ENCODE assay signal across 8 cellular contexts in genomic region chr4:18020671-18021469, GRCh38. TPM values are rescaled to one million over a fixed set of nuclear protein-coding genes. Genes with fewer than 3 reads are reported as not detected.
A peak's percentile ranks its signal among the peaks of the same experiment; 100 is the strongest.
DNase-seq lines count a peak whose midpoint lies in the region; ATAC-seq and TF ChIP-seq lines count a peak whose summit lies in the region.

No MANE protein-coding gene starts in this region.

- intact Hi-C loops in activated CD4-positive, alpha-beta memory T cell treated with anti-CD3 and anti-CD28 coated beads for 36 hours (cut with micrococcal nuclease): loop anchor here (5.0 kb wide), 1 partner anchor 684 kb away; no protein-coding TSS in a partner anchor
- intact Hi-C loops in lower leg skin (cut with DNase I; ENCODE audit: low total_unique reads): no loop called here

- peaks cover 6% of the 10 kb centered on the region for H3K27me3 ChIP-seq in BJ (ENCODE audit: control insufficient read depth, insufficient read depth, low read length)
- H3K27me3 ChIP-seq in ectodermal cell (ENCODE audit: control insufficient read depth, insufficient read depth, low read length, poor library complexity, severe bottlenecking): peaks cover 21% of the 10 kb centered on the region

- POLR2A ChIA-PET in BJ (lab: Charles Lee): no interaction called here
- POLR2A ChIA-PET in activated CD4-positive, alpha-beta memory T cell treated with anti-CD3 and anti-CD28 coated beads for 36 hours (lab: Charles Lee): no interaction called here

- CTCF ChIA-PET in BJ (lab: Yijun Ruan, JAX): interaction anchor here (0.9 to 1.3 kb wide), 2 partner anchors 22 to 204 kb away, joined by 3 to 5 read pairs; no protein-coding TSS in a partner anchor
- CTCF ChIA-PET in activated CD4-positive, alpha-beta memory T cell treated with anti-CD3 and anti-CD28 coated beads for 36 hours (lab: Charles Lee): interaction anchor here (2.3 kb wide), 1 partner anchor 204 kb away, joined by 10 read pairs; no protein-coding TSS in a partner anchor

- 0% methylated on average over 90 of the region's 90 CpGs for WGBS in ectodermal cell, 2 experiments
- WGBS in lower leg skin, 2 donors: 0 to 1% methylated on average over 24 to 25 of the region's 90 CpGs

- H3K36me3 ChIP-seq in BJ (ENCODE audit: control insufficient read depth, insufficient read depth, low read length): no peaks in the 10 kb centered on the region
- H3K36me3 ChIP-seq in ectodermal cell (ENCODE audit: control insufficient read depth, insufficient read depth, low read length): no peaks in the 10 kb centered on the region

- ATAC-seq in GM19328 (IDR thresholded peaks at IDR 0.05; ENCODE audit: unreplicated experiment): peak; percentile 8
- peak; percentile 12 for ATAC-seq in HG03442 (IDR thresholded peaks at IDR 0.05; ENCODE audit: unreplicated experiment)

- peak overlapping the region; percentile 93 for H3K4me3 ChIP-seq in BJ (ENCODE audit: low read depth, low read length)
- peak overlapping the region; percentile 86 for H3K4me3 ChIP-seq in ectodermal cell (ENCODE audit: insufficient read depth, low read depth, low read length)
- peak overlapping the region; percentile 88 for H3K4me3 ChIP-seq in lower leg skin (ENCODE audit: low read depth, poor library complexity, severe bottlenecking)

- TF ChIP-seq POLR2A in lower leg skin (IDR thresholded peaks at IDR 0.05): no peak

- H3K36me3 Mint-ChIP-seq in activated CD4-positive, alpha-beta memory T cell treated with anti-CD3 and anti-CD28 coated beads for 36 hours: no peaks in the 10 kb centered on the region

- H3K27me3 Mint-ChIP-seq in activated CD4-positive, alpha-beta memory T cell treated with anti-CD3 and anti-CD28 coated beads for 36 hours: peaks cover 32% of the 10 kb centered on the region

- H3K9me3 ChIP-seq in ectodermal cell (ENCODE audit: control insufficient read depth, low read length): no peaks in the 10 kb centered on the region

- DNase-seq in BJ (ENCODE audit: low read depth) (peak; percentile 33), NCI-H526 (lab: John Stamatoyannopoulos, UW) (peak; percentile 79 to 84), lower leg skin (ENCODE audit: low spot score in 2 of 2) (peak; percentile 58 to 92)
- DNase-seq in activated CD4-positive, alpha-beta memory T cell treated with anti-CD3 and anti-CD28 coated beads for 36 hours: peak; percentile 57
- peak; percentile 3 to 21 for DNase-seq in stimulated activated CD4-positive, alpha-beta T cell treated with anti-CD3 and anti-CD28 coated beads, Interleukin-4, amount 100 ng/mL, for 48 hours (ENCODE audit: low read depth in 2 of 2)

- H3K4me1 ChIP-seq in ectodermal cell (ENCODE audit: control insufficient read depth, insufficient read depth, low read length): peaks cover 13% of the 10 kb centered on the region

- H3K27ac ChIP-seq in ectodermal cell (ENCODE audit: insufficient read depth, low read depth, low read length, poor library complexity, severe bottlenecking): peak overlapping the region; percentile 96

- 0 out of 2 replicates have a peak, but pooled peaks have one; percentile 1 for TF ChIP-seq CTCF in BJ (IDR thresholded peaks at IDR 0.05; ENCODE audit: insufficient read depth, low read depth, low read length)
- TF ChIP-seq CTCF in lower leg skin (IDR thresholded peaks at IDR 0.05): no peak

- no peaks in the 10 kb centered on the region for H3K9me3 Mint-ChIP-seq in activated CD4-positive, alpha-beta memory T cell treated with anti-CD3 and anti-CD28 coated beads for 36 hours

- peak overlapping the region; percentile 91 for H3K4me3 Mint-ChIP-seq in activated CD4-positive, alpha-beta memory T cell treated with anti-CD3 and anti-CD28 coated beads for 36 hours

- peak overlapping the region; percentile 78 for H3K27ac Mint-ChIP-seq in activated CD4-positive, alpha-beta memory T cell treated with anti-CD3 and anti-CD28 coated beads for 36 hours

- peaks cover 13% of the 10 kb centered on the region for H3K4me1 Mint-ChIP-seq in activated CD4-positive, alpha-beta memory T cell treated with anti-CD3 and anti-CD28 coated beads for 36 hours (ENCODE audit: low read depth)

RNA-seq across cellular contexts. Expression of gene LCORL, which starts 0.7 kb away (rescaled TPM):
- polyA plus RNA-seq in BJ (2011; rRNA removed): 2.0 and 3.1 TPM in 2 replicates
- 1.2 and 3.1 TPM in 2 replicates for polyA minus RNA-seq in BJ (2011; rRNA and poly(A)+ RNA removed)
- 10 to 100 TPM in 1 of 2 experiments, 1 to 10 TPM in 1; 8.1 to 10.5 TPM for total RNA-seq in activated CD4-positive, alpha-beta memory T cell treated with anti-CD3 and anti-CD28 coated beads for 36 hours
- 21.3 TPM for polyA plus RNA-seq in ectodermal cell (2013, experiment 1 of 4)
- polyA plus RNA-seq in ectodermal cell (2013, experiment 2 of 4): 16.7 TPM
- polyA plus RNA-seq in ectodermal cell (2013, experiment 3 of 4): 25.6 TPM
- 38.1 TPM for polyA plus RNA-seq in ectodermal cell (2013, experiment 4 of 4)
- total RNA-seq in lower leg skin: 10 to 100 TPM; 12.2 to 58.9 (median 27.0) TPM

Comparison
In these comparisons a context has a peak if more than half of its experiments do, and no peak if none do; other contexts are left out.
1. Peak in every context shown above with its lines: DNase-seq, ATAC-seq, H3K4me3 ChIP-seq and H3K27ac ChIP-seq.
2. DNase-seq: peak in every context shown above with its lines; median percentile 82 in NCI-H526; 75 in lower leg skin; 57 in activated CD4-positive, alpha-beta memory T cell treated with anti-CD3 and anti-CD28 coated beads for 36 hours; 33 in BJ; 12 in stimulated activated CD4-positive, alpha-beta T cell treated with anti-CD3 and anti-CD28 coated beads, Interleukin-4, amount 100 ng/mL, for 48 hours.